ENCODE assay signal across 6 cellular contexts in genomic region chr21:39891863-39892262, GRCh38. TPM values are rescaled to one million over a fixed set of nuclear protein-coding genes. Genes with fewer than 3 reads are reported as not detected.
"Had no signal": no experiment of that assay in that cellular context is flagged by ENCODE, and none has a peak within 500 bp of the region (broad histone marks: within the 10 kb centered on the region; RNA-seq: fewer than 3 reads in every experiment).

No MANE protein-coding gene starts in this region.

RNA-seq across cellular contexts. Expression of gene PCP4, which starts 24.6 kb away (rescaled TPM):
- total RNA-seq: OCI-LY7, PC-3, PC-9, RPMI7951, SJSA1, SK-MEL-5 had no signal
